In the genomic region with DNA sequence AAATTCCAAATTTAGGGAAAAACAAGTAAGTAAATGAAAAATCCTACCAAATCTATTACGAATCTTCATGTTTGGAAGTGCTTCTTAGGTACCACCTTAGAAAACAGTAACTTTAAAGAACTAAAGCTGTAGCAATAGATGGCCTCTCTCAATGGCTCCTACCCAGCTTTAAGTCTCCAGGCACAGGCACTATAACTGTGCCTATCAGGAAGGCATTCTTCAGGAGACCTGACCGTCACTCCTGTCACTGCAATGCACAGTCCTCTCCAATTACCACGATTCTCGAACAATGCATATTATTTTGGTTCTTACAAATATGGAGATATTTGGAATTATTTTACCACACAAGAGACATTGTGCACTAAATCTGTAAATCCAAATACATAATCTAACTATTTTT, we compare ENCODE assay signal across 15 cellular contexts.
"Had no signal": no experiment of that assay in that cellular context is flagged by ENCODE, and none has a peak within 500 bp of the region (broad histone marks: within the 10 kb centered on the region; RNA-seq: fewer than 3 reads in every experiment).

No MANE protein-coding gene starts in this region.

- H3K9me3 ChIP-seq: gastroesophageal sphincter, transverse colon had no signal

- H3K27me3 Mint-ChIP-seq: progenitor cell of endocrine pancreas had no signal

- H3K36me3 Mint-ChIP-seq: activated naive CD8-positive, alpha-beta T cell; natural killer cell had no signal

- H3K4me1 Mint-ChIP-seq: natural killer cell had no signal

- H3K4me3 ChIP-seq: gastroesophageal sphincter, transverse colon had no signal

- H3K27ac Mint-ChIP-seq: activated naive CD8-positive, alpha-beta T cell; activated T-cell treated with anti-CD3 and anti-CD28 coated beads, Interleukin-2, amount 50 U/mL, for 24 hours; natural killer cell; progenitor cell of endocrine pancreas; stimulated activated naive CD8-positive, alpha-beta T cell treated with anti-CD3 and anti-CD28 coated beads, Interleukin-15, Interleukin-2, amounts not matched to agents 100 ng/mL and 50 ng/mL, for 24 hours; T-helper 2 cell treated with Interferon-gamma antibody and Interleukin-4, amounts not matched to agents 5 μg/mL and 100 μg/mL, for 36 hours had no signal

- H3K36me3 ChIP-seq: gastroesophageal sphincter had no signal

- DNase-seq: activated CD4-positive, alpha-beta T cell treated with anti-CD3 and anti-CD28 coated beads, Interleukin-2, amount 50 U/mL, for 4 hours; activated CD4-positive, CD25-positive, alpha-beta regulatory T cell treated with anti-CD3 and anti-CD28 coated beads, Interleukin-2, amount 50 U/mL, for 72 hours; activated effector memory CD4-positive, alpha-beta T cell treated with anti-CD3 and anti-CD28 coated beads, Interleukin-2, amount 50 U/mL, for 16 hours; activated T-cell treated with anti-CD3 and anti-CD28 coated beads, Interleukin-2, amount 50 U/mL, for 24 hours; amygdala; hippocampal formation; natural killer cell; nucleus accumbens; stimulated activated CD4-positive, alpha-beta T cell treated with anti-CD3 and anti-CD28 coated beads, Interleukin-4, amount 100 ng/mL, for 1 hour; transverse colon had no signal

- H3K4me3 Mint-ChIP-seq: activated naive CD8-positive, alpha-beta T cell; activated T-cell treated with anti-CD3 and anti-CD28 coated beads, Interleukin-2, amount 50 U/mL, for 24 hours; natural killer cell; stimulated activated naive CD8-positive, alpha-beta T cell treated with anti-CD3 and anti-CD28 coated beads, Interleukin-15, Interleukin-2, amounts not matched to agents 100 ng/mL and 50 ng/mL, for 24 hours; T-helper 2 cell treated with Interferon-gamma antibody and Interleukin-4, amounts not matched to agents 5 μg/mL and 100 μg/mL, for 36 hours had no signal

- H3K27me3 ChIP-seq: gastroesophageal sphincter, transverse colon had no signal

- H3K9me3 Mint-ChIP-seq: activated T-cell treated with anti-CD3 and anti-CD28 coated beads, Interleukin-2, amount 50 U/mL, for 24 hours; natural killer cell; stimulated activated naive CD8-positive, alpha-beta T cell treated with anti-CD3 and anti-CD28 coated beads, Interleukin-15, Interleukin-2, amounts not matched to agents 100 ng/mL and 50 ng/mL, for 24 hours; T-helper 2 cell treated with Interferon-gamma antibody and Interleukin-4, amounts not matched to agents 5 μg/mL and 100 μg/mL, for 36 hours had no signal

- H3K27ac ChIP-seq: transverse colon had no signal

- ATAC-seq: gastroesophageal sphincter, natural killer cell had no signal
